12 cellular contexts compared by ENCODE assay signal in the genomic region with DNA sequence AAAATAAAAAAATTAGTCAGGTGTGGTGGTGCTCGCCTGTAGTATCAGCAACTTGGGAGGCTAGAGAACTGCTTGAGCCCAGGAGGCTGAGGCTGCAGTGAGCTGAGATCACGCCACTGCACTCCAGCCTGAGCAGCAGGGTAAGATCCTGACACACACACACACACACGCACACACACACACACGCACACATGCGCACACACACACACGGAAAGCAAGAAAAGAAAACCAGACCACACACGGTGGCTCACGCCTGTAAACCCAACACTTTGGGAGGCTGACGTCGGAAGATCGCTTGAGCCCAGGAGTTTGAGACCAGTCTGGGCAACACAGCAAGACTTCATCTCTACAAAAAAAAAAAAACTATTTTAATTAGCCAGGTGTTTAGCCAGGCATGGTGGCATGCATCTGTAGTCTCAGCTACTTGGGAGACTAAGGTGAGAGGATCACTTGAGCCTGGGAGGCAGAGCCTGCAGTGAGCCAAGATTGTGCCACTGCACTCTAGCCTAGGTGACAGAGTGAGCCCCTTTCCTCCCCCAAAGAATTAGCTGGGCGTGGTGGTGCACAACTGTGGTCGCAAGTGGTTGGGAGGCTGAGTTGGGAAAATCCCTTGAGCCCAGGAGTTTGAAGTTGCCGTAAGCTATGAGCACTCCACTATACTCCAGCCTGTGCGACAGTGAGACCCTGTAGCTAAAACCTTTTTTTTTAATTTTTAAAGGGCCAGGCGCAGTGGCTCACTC.
"Had no signal": no experiment of that assay in that cellular context is flagged by ENCODE, and none has a peak within 500 bp of the region (broad histone marks: within the 10 kb centered on the region; RNA-seq: fewer than 3 reads in every experiment).

No MANE protein-coding gene starts in this region.

- H3K27ac ChIP-seq: colonic mucosa had no signal

- H3K9me3 ChIP-seq: colonic mucosa, mucosa of descending colon had no signal

- ATAC-seq: activated CD8-positive, alpha-beta T cell treated with anti-CD3 and anti-CD28 coated beads for 36 hours; activated naive CD8-positive, alpha-beta T cell treated with anti-CD3 and anti-CD28 coated beads, Interleukin-2, amount 50 U/mL, for 24 hours; mucosa of descending colon; naive thymus-derived CD8-positive, alpha-beta T cell; right cardiac atrium had no signal

- DNase-seq: activated CD8-positive, alpha-beta memory T cell treated with anti-CD3 and anti-CD28 coated beads, Interleukin-2, amount 50 U/mL, for 4 hours; activated CD8-positive, alpha-beta T cell treated with anti-CD3 and anti-CD28 coated beads for 36 hours; activated naive CD4-positive, alpha-beta T cell; activated naive CD8-positive, alpha-beta T cell treated with anti-CD3 and anti-CD28 coated beads, Interleukin-2, amount 50 U/mL, for 24 hours; colonic mucosa; effector CD4-positive, alpha-beta T cell; mucosa of descending colon; naive thymus-derived CD8-positive, alpha-beta T cell; posterior cingulate gyrus; right cardiac atrium; SIG-M5; stimulated activated naive CD4-positive, alpha-beta T cell treated with Interleukin-2 at 50 U/mL for 16 hours had no signal

- H3K4me1 ChIP-seq: colonic mucosa had no signal

- H3K27me3 ChIP-seq: colonic mucosa had no signal

- H3K4me3 ChIP-seq: colonic mucosa, mucosa of descending colon had no signal
